ENCODE assay signal across 1 cellular context in genomic region chr1:86866665-86867064, GRCh38.
TF ChIP-seq lines count a peak whose summit lies in the region.

No MANE protein-coding gene starts in this region.

TF ChIP-seq in GM23338, 12 proteins besides CTCF, POLR2A, EP300 and RAD21 (continued from another document):
- TF ChIP-seq ZNF462 (CRISPR knock-in tag; IDR thresholded peaks at IDR 0.05) (no peak), NANOG (IDR thresholded peaks at IDR 0.05; ENCODE audit: borderline replicate concordance) (no peak), JUNB (IDR thresholded peaks at IDR 0.05; ENCODE audit: unreplicated experiment) (no peak), EZH2 (IDR thresholded peaks at IDR 0.05; ENCODE audit: low read depth, unreplicated experiment) (no peak), STAT1 (IDR thresholded peaks at IDR 0.05; ENCODE audit: unreplicated experiment) (no peak), POLR2AphosphoS5 (IDR thresholded peaks at IDR 0.05; ENCODE audit: low read depth) (no peak), CREB1 (CRISPR knock-in tag; IDR thresholded peaks at IDR 0.05; ENCODE audit: low read depth) (no peak)
